26 cellular contexts compared by ENCODE assay signal in genomic region chr13:104979281-104979680, GRCh38.
"Had no signal": no experiment of that assay in that cellular context is flagged by ENCODE, and none has a peak within 500 bp of the region (broad histone marks: within the 10 kb centered on the region; RNA-seq: fewer than 3 reads in every experiment).

No MANE protein-coding gene starts in this region.

- H3K4me3 Mint-ChIP-seq: mesothelial cell of epicardium; naive B cell; natural killer cell treated with Interleukin-12 subunit alpha and Interleukin-12 subunit beta and Interleukin-15 and Interleukin-18, amount 100 ng/mL, for 72 hours; neural crest cell; stimulated activated naive B cell treated with anti-CD40 and anti-IgM and Interleukin-4, amounts not matched to agents 10 μg/mL and 1 μg/mL and 100 μg/mL, for 72 hours had no signal

- FAIRE-seq: urothelium cell line had no signal

- H3K27me3 Mint-ChIP-seq: naive B cell; natural killer cell treated with Interleukin-12 subunit alpha and Interleukin-12 subunit beta and Interleukin-15 and Interleukin-18, amount 100 ng/mL, for 72 hours; stimulated activated naive B cell treated with anti-CD40 and anti-IgM and Interleukin-4, amounts not matched to agents 10 μg/mL and 1 μg/mL and 100 μg/mL, for 72 hours had no signal

- H3K4me3 ChIP-seq: hepatocyte, left ventricle myocardium inferior, lung, psoas muscle, right lobe of liver, suprapubic skin, thoracic aorta, tibial artery, upper lobe of right lung had no signal

- H2AFZ ChIP-seq: hepatocyte, parathyroid adenoma had no signal

- H3K27ac Mint-ChIP-seq: mesothelial cell of epicardium; natural killer cell treated with Interleukin-12 subunit alpha and Interleukin-12 subunit beta and Interleukin-15 and Interleukin-18, amount 100 ng/mL, for 72 hours; stimulated activated naive B cell treated with anti-CD40 and anti-IgM and Interleukin-4, amounts not matched to agents 10 μg/mL and 1 μg/mL and 100 μg/mL, for 72 hours had no signal

- H3K27ac ChIP-seq: hepatocyte, left ventricle myocardium inferior, neutrophil, parathyroid adenoma, psoas muscle, right lobe of liver, suprapubic skin, thoracic aorta, tibial artery, upper lobe of right lung had no signal

- H3K27me3 ChIP-seq: hepatocyte, neutrophil, right lobe of liver, suprapubic skin, tibial artery, upper lobe of right lung had no signal

- H3K4me1 ChIP-seq: parathyroid adenoma, psoas muscle, upper lobe of right lung had no signal

- DNase-seq: islet precursor cell; left ventricle myocardium inferior; mesendoderm; naive B cell; occipital lobe; psoas muscle; right lobe of liver; stimulated activated CD4-positive, alpha-beta T cell treated with anti-CD3 and anti-CD28 coated beads, Interleukin-12 subunit alpha, Interleukin-12 subunit beta, amount 100 ng/mL, for 4 hours; stimulated activated CD4-positive, alpha-beta T cell treated with anti-CD3 and anti-CD28 coated beads, Interleukin-15, amount 100 ng/mL, for 24 hours; stimulated activated CD4-positive, alpha-beta T cell treated with anti-CD3 and anti-CD28 coated beads, Interleukin-2, amount 100 ng/mL, for 24 hours; stimulated activated CD4-positive, alpha-beta T cell treated with anti-CD3 and anti-CD28 coated beads, Interleukin-4, amount 100 ng/mL, for 1 hour; stimulated activated naive B cell treated with anti-CD40 and anti-IgM and Interleukin-4, amounts not matched to agents 10 μg/mL and 1 μg/mL and 100 μg/mL, for 72 hours; stimulated activated naive CD8-positive, alpha-beta T cell treated with anti-CD3 and anti-CD28 coated beads, Interleukin-15, Interleukin-2, amounts not matched to agents 100 U/mL and 50 U/mL, for 24 hours; tibial artery; trophoblast cell; upper lobe of right lung had no signal

- H3K4me2 ChIP-seq: hepatocyte had no signal

- H3K9ac ChIP-seq: parathyroid adenoma had no signal

- H3K36me3 Mint-ChIP-seq: mesothelial cell of epicardium; naive B cell; natural killer cell treated with Interleukin-12 subunit alpha and Interleukin-12 subunit beta and Interleukin-15 and Interleukin-18, amount 100 ng/mL, for 72 hours; stimulated activated naive B cell treated with anti-CD40 and anti-IgM and Interleukin-4, amounts not matched to agents 10 μg/mL and 1 μg/mL and 100 μg/mL, for 72 hours had no signal

- H3K36me3 ChIP-seq: left ventricle myocardium inferior, neutrophil, right lobe of liver, suprapubic skin, thoracic aorta, tibial artery, upper lobe of right lung had no signal

- H3K9me3 Mint-ChIP-seq: naive B cell; stimulated activated naive B cell treated with anti-CD40 and anti-IgM and Interleukin-4, amounts not matched to agents 10 μg/mL and 1 μg/mL and 100 μg/mL, for 72 hours had no signal

- H3K9me3 ChIP-seq: left ventricle myocardium inferior, neutrophil, psoas muscle, right lobe of liver, suprapubic skin, thoracic aorta, tibial artery, upper lobe of right lung had no signal

- ATAC-seq: natural killer cell treated with Interleukin-12 subunit alpha and Interleukin-12 subunit beta and Interleukin-15 and Interleukin-18, amount 100 ng/mL, for 72 hours; psoas muscle; right lobe of liver; stimulated activated naive B cell treated with anti-CD40 and anti-IgM and Interleukin-4, amounts not matched to agents 10 μg/mL and 1 μg/mL and 100 μg/mL, for 72 hours; stimulated activated naive CD8-positive, alpha-beta T cell treated with anti-CD3 and anti-CD28 coated beads, Interleukin-15, Interleukin-2, amounts not matched to agents 100 U/mL and 50 U/mL, for 24 hours; upper lobe of right lung had no signal

- H3K79me2 ChIP-seq: hepatocyte, parathyroid adenoma had no signal
